In the genomic region with DNA sequence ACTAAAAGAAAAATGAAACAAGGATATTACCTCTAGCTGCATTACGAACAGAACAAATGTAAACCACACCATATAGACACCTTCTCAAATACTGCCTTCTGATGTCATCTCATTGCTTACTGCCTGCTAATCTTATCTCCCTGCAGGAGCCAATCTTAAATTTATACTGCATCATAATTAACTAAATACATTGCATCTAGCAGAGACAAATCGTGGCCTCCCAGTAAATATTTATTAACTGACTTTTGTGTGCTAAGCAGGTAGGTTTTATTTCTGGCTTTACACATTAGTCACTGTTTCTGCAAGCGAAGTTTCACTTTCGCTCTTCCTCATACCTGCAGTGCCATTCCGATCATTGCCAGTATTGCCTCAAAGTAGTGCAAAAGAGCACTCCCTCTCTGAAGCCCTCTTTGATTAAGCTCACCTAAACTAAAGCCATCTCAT, we compare ENCODE assay signal across 8 cellular contexts.
DNase-seq lines count a peak whose midpoint lies in the region; ATAC-seq and TF ChIP-seq lines count a peak whose summit lies in the region.

No MANE protein-coding gene starts in this region.

- no peaks in the 10 kb centered on the region for H3K36me3 Mint-ChIP-seq in stimulated activated naive CD8-positive, alpha-beta T cell treated with anti-CD3 and anti-CD28 coated beads, Interleukin-15, Interleukin-2, amounts not matched to agents 100 ng/mL and 50 ng/mL, for 24 hours (ENCODE audit: low read depth)

- H3K4me3 Mint-ChIP-seq in stimulated activated naive CD8-positive, alpha-beta T cell treated with anti-CD3 and anti-CD28 coated beads, Interleukin-15, Interleukin-2, amounts not matched to agents 100 ng/mL and 50 ng/mL, for 24 hours = peak overlapping the region; percentile 84

- H2AFZ ChIP-seq in osteoblast (ENCODE audit: low read length) = no peak overlapping the region

- no peak for TF ChIP-seq POLR2A in GM18505 (IDR thresholded peaks at IDR 0.05; ENCODE audit: borderline replicate concordance, extremely low read depth, insufficient read depth, insufficient read length)

- peak in 1 of 3 donors; percentile 16 for DNase-seq in effector memory CD4-positive, alpha-beta T cell
- DNase-seq in osteoblast (ENCODE audit: insufficient read length, low spot score, missing footprints) (no peak), ureter (ENCODE audit: low spot score) (no peak), NCI-H187 (lab: John Stamatoyannopoulos, UW) (no peak)

- no peaks in the 10 kb centered on the region for H3K9me3 Mint-ChIP-seq in stimulated activated naive CD8-positive, alpha-beta T cell treated with anti-CD3 and anti-CD28 coated beads, Interleukin-15, Interleukin-2, amounts not matched to agents 100 ng/mL and 50 ng/mL, for 24 hours

- H3K4me2 ChIP-seq in osteoblast (ENCODE audit: insufficient read depth, low read length) = no peak overlapping the region

- H3K27me3 Mint-ChIP-seq in stimulated activated naive CD8-positive, alpha-beta T cell treated with anti-CD3 and anti-CD28 coated beads, Interleukin-15, Interleukin-2, amounts not matched to agents 100 ng/mL and 50 ng/mL, for 24 hours = no peaks in the 10 kb centered on the region

- H3K36me3 ChIP-seq in KOPT-K1 (ENCODE audit: insufficient read depth, low read length) = no peaks in the 10 kb centered on the region
- H3K36me3 ChIP-seq in effector memory CD4-positive, alpha-beta T cell (ENCODE audit: control insufficient read depth, insufficient read depth, low read length) = no peaks in the 10 kb centered on the region
- H3K36me3 ChIP-seq in osteoblast (ENCODE audit: insufficient read depth, low read length) = peaks cover 4% of the 10 kb centered on the region

- no peaks in the 10 kb centered on the region for H3K27me3 ChIP-seq in effector memory CD4-positive, alpha-beta T cell (replicated peaks; ENCODE audit: control insufficient read depth, insufficient read depth, low read length, poor library complexity, severe bottlenecking)
- no peaks in the 10 kb centered on the region for H3K27me3 ChIP-seq in osteoblast (ENCODE audit: insufficient read depth, low read length)

- H3K9me3 ChIP-seq in KOPT-K1 (ENCODE audit: insufficient read depth, low read length, poor library complexity, severe bottlenecking) = no peaks in the 10 kb centered on the region
- H3K9me3 ChIP-seq in effector memory CD4-positive, alpha-beta T cell (ENCODE audit: control insufficient read depth, low read length) = no peaks in the 10 kb centered on the region
- no peaks in the 10 kb centered on the region for H3K9me3 ChIP-seq in osteoblast (ENCODE audit: low read depth, low read length)

- H3K4me1 ChIP-seq in effector memory CD4-positive, alpha-beta T cell (ENCODE audit: control insufficient read depth, insufficient read depth, low read length, poor library complexity, severe bottlenecking) = peaks cover 21% of the 10 kb centered on the region
- peaks cover 31% of the 10 kb centered on the region for H3K4me1 ChIP-seq in osteoblast (ENCODE audit: insufficient read depth, low read length)

- peaks cover 46% of the 10 kb centered on the region for H3K4me1 Mint-ChIP-seq in stimulated activated naive CD8-positive, alpha-beta T cell treated with anti-CD3 and anti-CD28 coated beads, Interleukin-15, Interleukin-2, amounts not matched to agents 100 ng/mL and 50 ng/mL, for 24 hours (ENCODE audit: low read depth)

- peak; percentile 90 for ATAC-seq in GM18505 (IDR thresholded peaks at IDR 0.05; ENCODE audit: unreplicated experiment)
- ATAC-seq in GM21717 (IDR thresholded peaks at IDR 0.05; ENCODE audit: unreplicated experiment) = peak; percentile 93

- peak overlapping the region; percentile 77 for H3K27ac Mint-ChIP-seq in stimulated activated naive CD8-positive, alpha-beta T cell treated with anti-CD3 and anti-CD28 coated beads, Interleukin-15, Interleukin-2, amounts not matched to agents 100 ng/mL and 50 ng/mL, for 24 hours

- peaks cover 58% of the 10 kb centered on the region for H3K79me2 ChIP-seq in osteoblast (ENCODE audit: insufficient read depth, low read length)

- H3K27ac ChIP-seq in KOPT-K1 (ENCODE audit: low read depth, low read length, poor library complexity, severe bottlenecking) (peak overlapping the region; percentile 51), osteoblast (ENCODE audit: low read depth, low read length) (no peak overlapping the region)
- H3K27ac ChIP-seq in effector memory CD4-positive, alpha-beta T cell (ENCODE audit: insufficient read depth, low read length, poor library complexity, severe bottlenecking) = peak overlapping the region; percentile 46

- H4K20me1 ChIP-seq in osteoblast (ENCODE audit: insufficient read depth, low read length) = no peaks in the 10 kb centered on the region

- peak overlapping the region; percentile 52 for H3K4me3 ChIP-seq in effector memory CD4-positive, alpha-beta T cell (ENCODE audit: insufficient read depth, low read depth, low read length, poor library complexity, severe bottlenecking)
- H3K4me3 ChIP-seq in osteoblast (ENCODE audit: insufficient read depth, low read length) = no peak overlapping the region

- TF ChIP-seq CTCF in osteoblast (IDR thresholded peaks at IDR 0.05; ENCODE audit: extremely low read depth, low read depth, low read length) = no peak
